Comparison of ENCODE assay signal across 11 cellular contexts in genomic region chr7:17297243-17297642, GRCh38. TPM values are rescaled to one million over a fixed set of nuclear protein-coding genes. Genes with fewer than 3 reads are reported as not detected.
DNase-seq lines count a peak whose midpoint lies in the region; TF ChIP-seq lines count a peak whose summit lies in the region.
"Had no signal": no experiment of that assay in that cellular context is flagged by ENCODE, and none has a peak within 500 bp of the region (broad histone marks: within the 10 kb centered on the region; RNA-seq: fewer than 3 reads in every experiment).

No MANE protein-coding gene starts in this region.

- peaks cover 11% of the 10 kb centered on the region for H3K36me3 ChIP-seq in OCI-LY3 (replicated peaks; ENCODE audit: low read depth, low read length)
- H3K36me3 ChIP-seq: HAP-1 had no signal

- H3K4me2 ChIP-seq in OCI-LY3 (ENCODE audit: low read length), result peak overlapping the region; percentile 71

- H3K9me3 ChIP-seq in OCI-LY3 (ENCODE audit: insufficient read depth, low read length), result no peaks in the 10 kb centered on the region

- H3K27ac ChIP-seq in OCI-LY3 (ENCODE audit: low read length), result no peak overlapping the region
- H3K27ac ChIP-seq in dorsolateral prefrontal cortex, result peak overlapping the region; percentile 61 to 98 (median 93)

- no peaks in the 10 kb centered on the region for H3K27me3 ChIP-seq in OCI-LY3 (ENCODE audit: low read depth, low read length)
- H3K27me3 ChIP-seq in dorsolateral prefrontal cortex, result no peaks in the 10 kb centered on the region

- TF ChIP-seq CTCF in OCI-LY3 (IDR thresholded peaks at IDR 0.05; ENCODE audit: low read depth, low read length) (no peak), dorsolateral prefrontal cortex (IDR thresholded peaks at IDR 0.05 in 54 of 56, conservative IDR thresholded peaks at IDR 0.05 in 2 of 56; ENCODE audit: low read depth in 1 of 56, partially characterized antibody in 56 of 56) (peak in 1 of 56 donors; percentile 14)

- H3K4me3 ChIP-seq in OCI-LY3 (ENCODE audit: low read length), result no peak overlapping the region
- peak overlapping the region in 56 of 59 donors; percentile 11 to 99 (median 88) for H3K4me3 ChIP-seq in dorsolateral prefrontal cortex

- no peak overlapping the region for H2AFZ ChIP-seq in OCI-LY3 (ENCODE audit: low read depth, low read length)

- H3K9ac ChIP-seq in OCI-LY3 (ENCODE audit: low read length), result no peak overlapping the region

- peaks cover 44% of the 10 kb centered on the region for H3K79me2 ChIP-seq in OCI-LY3 (ENCODE audit: low read length)

- intact Hi-C loops in dorsolateral prefrontal cortex (cut with DNase I), result loop anchor here in 1 of 2 donors (10.0 kb wide), 1 partner anchor 152 kb away; no protein-coding TSS in a partner anchor

- peaks cover 23% of the 10 kb centered on the region; the same call in 1 of the 2 replicates for H4K20me1 ChIP-seq in OCI-LY3 (ENCODE audit: insufficient read depth, low read length)

- peak; percentile 9 for DNase-seq in DMS53 treated with DMSO at 0.1 percent for 48 hours (lab: John Stamatoyannopoulos, UW; ENCODE audit: unreplicated experiment)
- DNase-seq in dorsolateral prefrontal cortex, result no peak
- DNase-seq in pons (ENCODE audit: low spot score), result peak; percentile 85
- no peak for DNase-seq in AG20443 (ENCODE audit: low spot score)
- DNase-seq in activated gamma-delta T cell (lab: John Stamatoyannopoulos, UW), result no peak
- DNase-seq in GM19240 (ENCODE audit: insufficient read length, low spot score), result no peak
- no peak for DNase-seq in epidermal melanocyte (ENCODE audit: insufficient read length, low spot score)
- DNase-seq: glutamatergic neuron, KBM-7 had no signal

- peaks cover 14% of the 10 kb centered on the region for H3K4me1 ChIP-seq in OCI-LY3 (ENCODE audit: low read length)

RNA-seq across cellular contexts. Expression of gene AHR, which starts 1.2 kb away (rescaled TPM):
- total RNA-seq in dorsolateral prefrontal cortex, result 10 to 100 TPM in 119 of 120 experiments, 1 to 10 TPM in 1; 7.8 to 51.4 (median 18.7) TPM

Comparison
In these comparisons a context has a peak if more than half of its experiments do, and no peak if none do; other contexts are left out.
1. DNase-seq: peak in DMS53 treated with DMSO at 0.1 percent for 48 hours (single experiment) and pons (single experiment); none in dorsolateral prefrontal cortex (0 of 10), AG20443 (single experiment), activated gamma-delta T cell (single experiment), GM19240 (single experiment) and epidermal melanocyte (single experiment).